Comparison of ENCODE assay signal across 37 cellular contexts in the genomic region with DNA sequence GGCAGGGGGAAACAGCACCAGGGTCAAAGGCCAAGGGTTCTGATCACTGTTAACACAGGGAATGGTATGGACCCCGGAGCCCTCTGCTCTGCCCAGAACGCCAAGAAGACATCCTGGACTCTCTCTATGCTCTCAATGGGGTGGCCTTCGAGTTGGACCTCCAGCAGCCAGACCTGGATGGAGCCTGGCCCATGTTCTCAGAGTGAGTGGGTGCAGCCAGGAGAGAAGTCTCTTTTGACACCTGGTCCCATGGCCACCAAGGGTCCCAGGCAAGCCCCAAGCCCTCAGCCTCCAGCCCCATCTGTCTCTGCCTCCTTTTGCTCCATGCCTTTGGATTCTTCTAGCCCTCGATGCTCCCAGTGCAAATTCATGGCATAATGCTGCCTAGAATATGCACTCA. TPM values are rescaled to one million over a fixed set of nuclear protein-coding genes. Genes with fewer than 3 reads are reported as not detected.
"Had no signal": no experiment of that assay in that cellular context is flagged by ENCODE, and none has a peak within 500 bp of the region (broad histone marks: within the 10 kb centered on the region; RNA-seq: fewer than 3 reads in every experiment).

No MANE protein-coding gene starts in this region.

- H3K9me3 ChIP-seq: adrenal gland had no signal

- H3K27ac ChIP-seq: adrenal gland, cardiac muscle cell, VCaP had no signal

- FAIRE-seq: bronchial epithelial cell, TTC549 had no signal

- H3K4me3 ChIP-seq: adrenal gland, cardiac muscle cell had no signal

- DNase-seq: activated B cell treated with CpG ODN at 0.5 μM for 24 hours; activated CD4-positive, alpha-beta T cell treated with anti-CD3 and anti-CD28 coated beads for 4 hours; activated CD4-positive, alpha-beta T cell treated with anti-CD3 and anti-CD28 coated beads, Interleukin-2, amount 50 U/mL, for 1 hour; activated CD4-positive, alpha-beta T cell treated with anti-CD3 and anti-CD28 coated beads, Interleukin-2, amount 50 U/mL, for 4 hours; activated CD4-positive, CD25-positive, alpha-beta regulatory T cell treated with anti-CD3 and anti-CD28 coated beads, Interleukin-2, amount 50 U/mL, for 72 hours; activated CD8-positive, alpha-beta memory T cell treated with anti-CD3 and anti-CD28 coated beads for 24 hours; activated effector memory CD4-positive, alpha-beta T cell treated with anti-CD3 and anti-CD28 coated beads, Interleukin-2, amount 50 U/mL, for 16 hours; activated gamma-delta T cell treated with Interleukin-2 at 50 U/mL for 16 hours; activated naive CD4-positive, alpha-beta T cell; activated naive CD4-positive, alpha-beta T cell treated with anti-CD3 and anti-CD28 coated beads, Interleukin-2, amount 50 U/mL, for 16 hours; activated T-cell treated with anti-CD3 and anti-CD28 coated beads, Interleukin-2, amount 50 U/mL, for 1 hour; activated T-cell treated with anti-CD3 and anti-CD28 coated beads, Interleukin-2, amount 50 U/mL, for 4 hours; amniotic stem cell; aorta; caudate nucleus; T-helper 1 cell; T-helper 2 cell; T-helper 9 cell had no signal

- H3K4me3 Mint-ChIP-seq: activated B cell treated with CpG ODN at 0.5 μM for 24 hours; activated CD4-positive, alpha-beta memory T cell treated with anti-CD3 and anti-CD28 coated beads for 36 hours; activated CD4-positive, alpha-beta T cell treated with anti-CD3 and anti-CD28 coated beads, Interleukin-2, amount 10 ng/mL, durations not matched to agents 24 days and 14 days; activated CD8-positive, alpha-beta memory T cell treated with anti-CD3 and anti-CD28 coated beads, Interleukin-2, amount 10 ng/mL, durations not matched to agents 7 days and 5 days; activated CD8-positive, alpha-beta T cell treated with anti-CD3 and anti-CD28 coated beads, Interleukin-2, amount 10 ng/mL, durations not matched to agents 7 days and 5 days; activated naive CD4-positive, alpha-beta T cell treated with anti-CD3 and anti-CD28 coated beads for 36 hours; activated naive CD8-positive, alpha-beta T cell treated with anti-CD3 and anti-CD28 coated beads for 36 hours; activated T-cell treated with anti-CD3 and anti-CD28 coated beads, Interleukin-2, amount 50 U/mL, for 4 hours; activated T-cell treated with anti-CD3 and anti-CD28 coated beads, Interleukin-2, amount 50 U/mL, for 72 hours; activated T-helper 1 cell treated with anti-CD3 and anti-CD28 coated beads, Interleukin-12 subunit alpha, Interleukin-12 subunit beta, Interleukin-2, Interleukin-4 antibody, amounts not matched to agents 30 ng/mL and 10 ng/mL and 1 ng/mL, durations not matched to agents 14 hours and 24 hours and 36 hours; activated T-helper 17 cell treated with anti-CD3 and anti-CD28 coated beads, Interleukin-2, amount 50 U/mL, for 72 hours; brain; central memory CD8-positive, alpha-beta T cell; T-helper 1 cell treated with Interleukin-12 subunit alpha and Interleukin-12 subunit beta and Interleukin-4 antibody, amounts not matched to agents 30 μg/mL and 1 μg/mL, for 36 hours; T-helper 2 cell treated with Interferon-gamma antibody and Interleukin-4, amounts not matched to agents 5 μg/mL and 100 μg/mL, for 36 hours had no signal

- H3K27me3 ChIP-seq: adrenal gland had no signal

- H3K36me3 Mint-ChIP-seq: activated CD4-positive, alpha-beta memory T cell treated with anti-CD3 and anti-CD28 coated beads for 36 hours; activated CD8-positive, alpha-beta memory T cell treated with anti-CD3 and anti-CD28 coated beads, Interleukin-2, amount 10 ng/mL, durations not matched to agents 7 days and 5 days; activated naive CD4-positive, alpha-beta T cell treated with anti-CD3 and anti-CD28 coated beads, Interleukin-2, amount 50 U/mL, for 72 hours; activated naive CD8-positive, alpha-beta T cell treated with anti-CD3 and anti-CD28 coated beads for 36 hours; brain had no signal

- H3K27ac Mint-ChIP-seq: activated B cell treated with CpG ODN at 0.5 μM for 24 hours; activated CD4-positive, alpha-beta memory T cell treated with anti-CD3 and anti-CD28 coated beads for 36 hours; activated CD4-positive, alpha-beta T cell treated with anti-CD3 and anti-CD28 coated beads, Interleukin-2, amount 10 ng/mL, durations not matched to agents 24 days and 14 days; activated CD8-positive, alpha-beta memory T cell treated with anti-CD3 and anti-CD28 coated beads, Interleukin-2, amount 10 ng/mL, durations not matched to agents 7 days and 5 days; activated CD8-positive, alpha-beta T cell treated with anti-CD3 and anti-CD28 coated beads, Interleukin-2, amount 10 ng/mL, durations not matched to agents 7 days and 5 days; activated naive CD4-positive, alpha-beta T cell treated with anti-CD3 and anti-CD28 coated beads for 36 hours; activated naive CD4-positive, alpha-beta T cell treated with anti-CD3 and anti-CD28 coated beads, Interleukin-2, amount 50 U/mL, for 72 hours; activated naive CD8-positive, alpha-beta T cell treated with anti-CD3 and anti-CD28 coated beads for 36 hours; activated T-cell treated with anti-CD3 and anti-CD28 coated beads, Interleukin-2, amount 50 U/mL, for 72 hours; activated T-helper 1 cell treated with anti-CD3 and anti-CD28 coated beads, Interleukin-12 subunit alpha, Interleukin-12 subunit beta, Interleukin-2, Interleukin-4 antibody, amounts not matched to agents 30 ng/mL and 10 ng/mL and 1 ng/mL, durations not matched to agents 14 hours and 24 hours and 36 hours; activated T-helper 17 cell treated with anti-CD3 and anti-CD28 coated beads, Interleukin-2, amount 50 U/mL, for 72 hours; brain; T-helper 1 cell treated with Interleukin-12 subunit alpha and Interleukin-12 subunit beta and Interleukin-4 antibody, amounts not matched to agents 30 μg/mL and 1 μg/mL, for 36 hours; T-helper 2 cell treated with Interferon-gamma antibody and Interleukin-4, amounts not matched to agents 5 μg/mL and 100 μg/mL, for 36 hours had no signal

- H3K27me3 Mint-ChIP-seq: activated CD4-positive, alpha-beta T cell treated with anti-CD3 and anti-CD28 coated beads, Interleukin-2, amount 10 ng/mL, durations not matched to agents 24 days and 14 days had no signal

- H3K36me3 ChIP-seq: adrenal gland, cardiac muscle cell had no signal

- ATAC-seq: activated CD8-positive, alpha-beta memory T cell treated with anti-CD3 and anti-CD28 coated beads, Interleukin-2, amount 10 ng/mL, durations not matched to agents 7 days and 5 days had no signal

- H3K4me1 ChIP-seq: adrenal gland had no signal

- H3K9me3 Mint-ChIP-seq: activated B cell treated with CpG ODN at 0.5 μM for 24 hours; activated CD4-positive, alpha-beta memory T cell treated with anti-CD3 and anti-CD28 coated beads for 36 hours; activated CD4-positive, alpha-beta T cell treated with anti-CD3 and anti-CD28 coated beads, Interleukin-2, amount 10 ng/mL, durations not matched to agents 24 days and 14 days; activated naive CD4-positive, alpha-beta T cell treated with anti-CD3 and anti-CD28 coated beads for 36 hours; activated naive CD4-positive, alpha-beta T cell treated with anti-CD3 and anti-CD28 coated beads, Interleukin-2, amount 50 U/mL, for 72 hours; activated naive CD8-positive, alpha-beta T cell treated with anti-CD3 and anti-CD28 coated beads for 36 hours; activated T-cell treated with anti-CD3 and anti-CD28 coated beads, Interleukin-2, amount 50 U/mL, for 4 hours; activated T-cell treated with anti-CD3 and anti-CD28 coated beads, Interleukin-2, amount 50 U/mL, for 72 hours; activated T-helper 1 cell treated with anti-CD3 and anti-CD28 coated beads, Interleukin-12 subunit alpha, Interleukin-12 subunit beta, Interleukin-2, Interleukin-4 antibody, amounts not matched to agents 30 ng/mL and 10 ng/mL and 1 ng/mL, durations not matched to agents 14 hours and 24 hours and 36 hours; activated T-helper 17 cell treated with anti-CD3 and anti-CD28 coated beads, Interleukin-2, amount 50 U/mL, for 72 hours; central memory CD8-positive, alpha-beta T cell; T-helper 1 cell treated with Interleukin-12 subunit alpha and Interleukin-12 subunit beta and Interleukin-4 antibody, amounts not matched to agents 30 μg/mL and 1 μg/mL, for 36 hours; T-helper 2 cell treated with Interferon-gamma antibody and Interleukin-4, amounts not matched to agents 5 μg/mL and 100 μg/mL, for 36 hours had no signal

RNA-seq across cellular contexts. Expression of a gene that starts 4.1 kb away (rescaled TPM):
- total RNA-seq: bronchial epithelial cell, cardiac muscle cell had no signal
- polyA plus RNA-seq: aorta, cardiac muscle cell had no signal

RNA-seq across cellular contexts. Expression of a gene that starts 52.6 kb away (rescaled TPM):
- total RNA-seq: activated B cell treated with CpG ODN at 0.5 μM for 24 hours; activated CD4-positive, alpha-beta memory T cell treated with anti-CD3 and anti-CD28 coated beads for 36 hours; activated T-cell treated with anti-CD3 and anti-CD28 coated beads, Interleukin-2, amount 50 U/mL, for 4 hours; activated T-helper 1 cell treated with anti-CD3 and anti-CD28 coated beads, Interleukin-12 subunit alpha, Interleukin-12 subunit beta, Interleukin-2, Interleukin-4 antibody, amounts not matched to agents 30 ng/mL and 10 ng/mL and 1 ng/mL, durations not matched to agents 14 hours and 24 hours and 36 hours; bronchial epithelial cell had no signal
